ENCODE assay signal across 1 cellular context in the genomic region with DNA sequence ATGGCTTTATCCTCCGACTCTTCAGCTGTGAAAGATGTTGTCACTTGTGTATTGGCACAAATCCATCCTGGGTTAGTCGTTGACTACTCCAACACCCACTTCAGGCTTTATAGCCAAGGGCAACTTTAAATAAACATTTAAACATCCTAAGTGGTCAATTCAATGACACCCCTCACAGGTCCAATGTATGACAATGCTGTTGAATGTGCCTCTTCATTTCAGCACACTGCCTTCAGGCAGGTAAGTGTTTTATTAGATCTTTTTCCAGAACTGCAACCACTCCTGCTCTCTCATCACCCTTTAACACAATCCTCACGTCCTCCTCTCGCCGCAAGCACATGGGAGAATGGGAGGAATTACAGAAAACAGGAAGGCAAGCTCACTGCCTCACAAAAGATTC.
TF ChIP-seq lines count a peak whose summit lies in the region.

No MANE protein-coding gene starts in this region.

TF ChIP-seq in H1, 55 proteins besides CTCF, POLR2A, EP300 and RAD21:
- no peak for TF ChIP-seq SP1 (IDR thresholded peaks at IDR 0.05; ENCODE audit: low read depth, low read length)
- TF ChIP-seq TAF7 (optimal IDR thresholded peaks at IDR 0.05; ENCODE audit: borderline replicate concordance, low read depth, low read length): no peak
- no peak for TF ChIP-seq SIRT6 (IDR thresholded peaks at IDR 0.05; ENCODE audit: low read length)
- no peak for TF ChIP-seq CREB1 (IDR thresholded peaks at IDR 0.05)
- TF ChIP-seq FOSL1 (IDR thresholded peaks at IDR 0.05; ENCODE audit: insufficient read depth, low read depth, low read length): no peak
- TF ChIP-seq RXRA (IDR thresholded peaks at IDR 0.05; ENCODE audit: insufficient read depth, low read depth, low read length): no peak
- TF ChIP-seq SRF (IDR thresholded peaks at IDR 0.05; ENCODE audit: low read depth, low read length): no peak
- TF ChIP-seq, protein P1, sequence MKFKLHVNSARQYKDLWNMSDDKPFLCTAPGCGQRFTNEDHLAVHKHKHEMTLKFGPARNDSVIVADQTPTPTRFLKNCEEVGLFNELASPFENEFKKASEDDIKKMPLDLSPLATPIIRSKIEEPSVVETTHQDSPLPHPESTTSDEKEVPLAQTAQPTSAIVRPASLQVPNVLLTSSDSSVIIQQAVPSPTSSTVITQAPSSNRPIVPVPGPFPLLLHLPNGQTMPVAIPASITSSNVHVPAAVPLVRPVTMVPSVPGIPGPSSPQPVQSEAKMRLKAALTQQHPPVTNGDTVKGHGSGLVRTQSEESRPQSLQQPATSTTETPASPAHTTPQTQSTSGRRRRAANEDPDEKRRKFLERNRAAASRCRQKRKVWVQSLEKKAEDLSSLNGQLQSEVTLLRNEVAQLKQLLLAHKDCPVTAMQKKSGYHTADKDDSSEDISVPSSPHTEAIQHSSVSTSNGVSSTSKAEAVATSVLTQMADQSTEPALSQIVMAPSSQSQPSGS (IDR thresholded peaks at IDR 0.05; ENCODE audit: low read length): no peak
- TF ChIP-seq CTBP2 (IDR thresholded peaks at IDR 0.05; ENCODE audit: borderline replicate concordance, insufficient read depth, insufficient read length, low read length): no peak
- TF ChIP-seq SP4 (IDR thresholded peaks at IDR 0.05; ENCODE audit: low read length): no peak
- no peak for TF ChIP-seq EGR1 (IDR thresholded peaks at IDR 0.05; ENCODE audit: borderline replicate concordance, low read depth, low read length)
- no peak for TF ChIP-seq PHF8 (conservative IDR thresholded peaks at IDR 0.05; ENCODE audit: low read depth, low read length)
- TF ChIP-seq MAFK (IDR thresholded peaks at IDR 0.05; ENCODE audit: low read depth, low read length): no peak
- TF ChIP-seq, protein P2, sequence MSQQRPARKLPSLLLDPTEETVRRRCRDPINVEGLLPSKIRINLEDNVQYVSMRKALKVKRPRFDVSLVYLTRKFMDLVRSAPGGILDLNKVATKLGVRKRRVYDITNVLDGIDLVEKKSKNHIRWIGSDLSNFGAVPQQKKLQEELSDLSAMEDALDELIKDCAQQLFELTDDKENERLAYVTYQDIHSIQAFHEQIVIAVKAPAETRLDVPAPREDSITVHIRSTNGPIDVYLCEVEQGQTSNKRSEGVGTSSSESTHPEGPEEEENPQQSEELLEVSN (IDR thresholded peaks at IDR 0.05): no peak
- TF ChIP-seq SIX5 (IDR thresholded peaks at IDR 0.05; ENCODE audit: low read depth, low read length): no peak
- no peak for TF ChIP-seq POU5F1 (IDR thresholded peaks at IDR 0.05; ENCODE audit: low read depth, low read length)
- no peak for TF ChIP-seq RBBP5 (IDR thresholded peaks at IDR 0.05; ENCODE audit: borderline replicate concordance, low read depth, low read length)
- no peak for TF ChIP-seq JUND (IDR thresholded peaks at IDR 0.05; ENCODE audit: low read length)
TF ChIP-seq in H1: peak in this region for 0.
